ENCODE assay signal across 17 cellular contexts in the genomic region with DNA sequence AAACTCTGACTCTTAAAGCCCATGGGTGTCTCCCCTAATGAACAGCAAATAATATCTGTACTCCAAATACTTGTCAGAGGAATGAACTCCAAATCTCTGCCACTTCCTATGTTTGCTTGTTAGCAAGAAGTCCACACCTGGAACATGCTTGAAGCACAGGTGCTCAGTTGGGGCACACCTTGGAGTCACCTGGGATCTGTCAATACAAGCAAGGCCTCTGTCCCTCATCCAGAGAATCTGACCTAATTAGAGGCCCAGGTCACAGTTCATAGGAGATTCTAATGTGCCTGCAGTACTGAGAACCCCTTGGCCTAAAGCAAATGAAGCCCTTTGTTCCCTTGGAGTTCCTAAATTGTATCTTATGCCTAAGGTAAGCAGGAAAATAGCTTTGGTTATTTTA.
DNase-seq lines count a peak whose midpoint lies in the region; ATAC-seq, FAIRE-seq and TF ChIP-seq lines count a peak whose summit lies in the region.
"Had no signal": no experiment of that assay in that cellular context is flagged by ENCODE, and none has a peak within 500 bp of the region (broad histone marks: within the 10 kb centered on the region; RNA-seq: fewer than 3 reads in every experiment).

No MANE protein-coding gene starts in this region.

- H3K9me3 ChIP-seq in left lung, result no peaks in the 10 kb centered on the region
- H3K9me3 ChIP-seq in thyroid gland, result no peaks in the 10 kb centered on the region
- H3K9me3 ChIP-seq: BE2C had no signal

- H3K4me1 ChIP-seq in left lung, result no peaks in the 10 kb centered on the region
- peaks cover 14 to 16% of the 10 kb centered on the region in 2 donors for H3K4me1 ChIP-seq in thyroid gland
- H3K4me1 ChIP-seq: BE2C had no signal

- intact Hi-C loops in left lung (cut with DNase I), result no loop called here
- intact Hi-C loops in thyroid gland (cut with DNase I), result no loop called here

- H3K27ac ChIP-seq in left lung (no peak overlapping the region), thyroid gland (peak overlapping the region; percentile 19 to 73 (median 55))
- H3K27ac ChIP-seq: C4-2B, GM23248, HL-60 had no signal

- peak; percentile 48 for FAIRE-seq in GM12892 (lab: Jason Lieb, UNC)
- FAIRE-seq: A204.1, GM18507 had no signal

- TF ChIP-seq CTCF in left lung (IDR thresholded peaks at IDR 0.05) (no peak), thyroid gland (IDR thresholded peaks at IDR 0.05) (no peak)

- DNase-seq in GM12892 (ENCODE audit: insufficient read length), result no peak
- DNase-seq in OCI-M1 (lab: John Stamatoyannopoulos, UW), result peak; percentile 39
- DNase-seq in left lung, result no peak
- DNase-seq in thyroid gland, result peak; percentile 30 to 41
- DNase-seq in stimulated activated CD8-positive, alpha-beta memory T cell treated with anti-CD3 and anti-CD28 coated beads, Interleukin-4, amount 100 ng/mL, for 48 hours, result no peak
- no peak for DNase-seq in H4 (ENCODE audit: low spot score)
- DNase-seq in cerebellar cortex (ENCODE audit: low spot score), result no peak
- DNase-seq: BE2C; CD4-positive, alpha-beta memory T cell; DND-41; GDM1; GM23248; H7 had no signal

- H3K27me3 ChIP-seq in left lung (no peaks in the 10 kb centered on the region), thyroid gland (no peaks in the 10 kb centered on the region)
- H3K27me3 ChIP-seq: BE2C had no signal

- TF ChIP-seq POLR2A in GM12892 (IDR thresholded peaks at IDR 0.05; ENCODE audit: low read depth, low read length), result no peak
- TF ChIP-seq POLR2A in thyroid gland (IDR thresholded peaks at IDR 0.05), result no peak

- H3K36me3 ChIP-seq in left lung (no peaks in the 10 kb centered on the region), thyroid gland (no peaks in the 10 kb centered on the region)
- H3K36me3 ChIP-seq: BE2C had no signal

- peak; percentile 58 for ATAC-seq in left lung

- H3K4me3 ChIP-seq in left lung (no peak overlapping the region), thyroid gland (replicated peaks in 1 of 3) (no peak overlapping the region)
- H3K4me3 ChIP-seq: GM23248 had no signal

Comparison
In these comparisons a context has a peak if more than half of its experiments do, and no peak if none do; other contexts are left out.
1. DNase-seq: peak in OCI-M1 (single experiment) and thyroid gland (2 of 2); none in GM12892 (single experiment), left lung (0 of 2), stimulated activated CD8-positive, alpha-beta memory T cell treated with anti-CD3 and anti-CD28 coated beads, Interleukin-4, amount 100 ng/mL, for 48 hours (single experiment), H4 (single experiment) and cerebellar cortex (single experiment).
2. H3K27ac ChIP-seq: peak in thyroid gland (3 of 3); none in left lung (0 of 2).